In genomic region chr9:96883922-96884321, GRCh38 we compare ENCODE assay signal across 32 cellular contexts. TPM values are rescaled to one million over a fixed set of nuclear protein-coding genes. Genes with fewer than 3 reads are reported as not detected.
DNase-seq lines count a peak whose midpoint lies in the region; ATAC-seq and TF ChIP-seq lines count a peak whose summit lies in the region.
"Had no signal": no experiment of that assay in that cellular context is flagged by ENCODE, and none has a peak within 500 bp of the region (broad histone marks: within the 10 kb centered on the region; RNA-seq: fewer than 3 reads in every experiment).

No MANE protein-coding gene starts in this region.

- H3K36me3 Mint-ChIP-seq in activated CD4-positive, alpha-beta T cell treated with anti-CD3 and anti-CD28 coated beads, Interleukin-2, amount 10 ng/mL, durations not matched to agents 24 days and 14 days (ENCODE audit: low read depth): peaks cover 9% of the 10 kb centered on the region
- H3K36me3 Mint-ChIP-seq in natural killer cell: no peaks in the 10 kb centered on the region

- peaks cover 0 to 1% of the 10 kb centered on the region in 2 experiments for H3K27me3 ChIP-seq in mesenchymal stem cell (ENCODE audit: control insufficient read depth in 1 of 2, insufficient read depth in 1 of 2, low read length in 2 of 2)
- H3K27me3 ChIP-seq: ascending aorta, BE2C, transverse colon had no signal

- H3K36me3 ChIP-seq in mesenchymal stem cell (ENCODE audit: control insufficient read depth in 1 of 2, insufficient read depth in 2 of 2, low read depth in 1 of 2, low read length in 2 of 2): no peaks in the 10 kb centered on the region
- H3K36me3 ChIP-seq: ascending aorta, BE2C, heart right ventricle, transverse colon had no signal

- no peak overlapping the region for H2BK5ac ChIP-seq in mesenchymal stem cell (ENCODE audit: low read depth, low read length, poor library complexity, severe bottlenecking)

- H3K27ac ChIP-seq in epithelial cell of prostate (peak overlapping the region; percentile 44), mesenchymal stem cell (ENCODE audit: low read length, poor library complexity, severe bottlenecking) (peak overlapping the region; percentile 63)
- H3K27ac ChIP-seq: ascending aorta, heart right ventricle, parathyroid adenoma, transverse colon had no signal

- H3K4me1 ChIP-seq in mesenchymal stem cell (ENCODE audit: control insufficient read depth, insufficient read depth, low read depth, low read length): peaks cover 7% of the 10 kb centered on the region
- H3K4me1 ChIP-seq: ascending aorta, BE2C, parathyroid adenoma, transverse colon had no signal

- H3K4me3 ChIP-seq in mesenchymal stem cell (ENCODE audit: insufficient read depth in 1 of 2, low read depth in 1 of 2, low read length in 2 of 2): no peak overlapping the region
- H3K4me3 ChIP-seq: ascending aorta, GM12878, heart right ventricle, K562, transverse colon had no signal

- peaks cover 18% of the 10 kb centered on the region for H3K27me3 Mint-ChIP-seq in activated CD4-positive, alpha-beta T cell treated with anti-CD3 and anti-CD28 coated beads, Interleukin-2, amount 10 ng/mL, durations not matched to agents 24 days and 14 days
- peaks cover 0 to 24% of the 10 kb centered on the region in 2 donors for H3K27me3 Mint-ChIP-seq in natural killer cell (ENCODE audit: low read depth in 2 of 2)
- H3K27me3 Mint-ChIP-seq: central memory CD8-positive, alpha-beta T cell had no signal

- no peak overlapping the region for H2BK15ac ChIP-seq in mesenchymal stem cell (ENCODE audit: low read depth, poor library complexity, severe bottlenecking)

- no peaks in the 10 kb centered on the region for H3K9me3 ChIP-seq in mesenchymal stem cell (ENCODE audit: control insufficient read depth, low read length)
- H3K9me3 ChIP-seq: BE2C, transverse colon had no signal

- ATAC-seq in Right ventricle myocardium inferior: peak; percentile 54
- no peak for ATAC-seq in natural killer cell
- ATAC-seq: GM12878, sciatic nerve had no signal

- H3K18ac ChIP-seq in mesenchymal stem cell (ENCODE audit: low read depth in 1 of 2, low read length in 2 of 2): no peak overlapping the region

- no peak overlapping the region for H3K23ac ChIP-seq in mesenchymal stem cell (ENCODE audit: low read length in 2 of 2)

- intact Hi-C loops in Right ventricle myocardium inferior (cut with DNase I): no loop called here
- intact Hi-C loops in cardiac septum (cut with DNase I): no loop called here
- intact Hi-C loops in activated CD4-positive, alpha-beta T cell treated with anti-CD3 and anti-CD28 coated beads, Interleukin-2, amount 10 ng/mL, durations not matched to agents 24 days and 14 days (cut with micrococcal nuclease): no loop called here
- intact Hi-C loops in natural killer cell (cut with micrococcal nuclease): no loop called here

- H2BK120ac ChIP-seq in mesenchymal stem cell (ENCODE audit: low read depth, low read length): no peak overlapping the region

- no peak overlapping the region for H3K4me3 Mint-ChIP-seq in activated CD4-positive, alpha-beta T cell treated with anti-CD3 and anti-CD28 coated beads, Interleukin-2, amount 10 ng/mL, durations not matched to agents 24 days and 14 days
- no peak overlapping the region for H3K4me3 Mint-ChIP-seq in natural killer cell
- H3K4me3 Mint-ChIP-seq: activated CD4-positive, alpha-beta T cell treated with anti-CD3 and anti-CD28 coated beads for 36 hours; activated naive CD4-positive, alpha-beta T cell treated with anti-CD3 and anti-CD28 coated beads, Interleukin-2, amount 50 U/mL, for 24 hours; activated T-helper 1 cell treated with anti-CD3 and anti-CD28 coated beads, Interleukin-12 subunit alpha, Interleukin-12 subunit beta, Interleukin-2, Interleukin-4 antibody, amounts not matched to agents 30 ng/mL and 10 ng/mL and 1 ng/mL, durations not matched to agents 14 hours and 24 hours and 36 hours; central memory CD8-positive, alpha-beta T cell; mesothelial cell of epicardium; nephron had no signal

- WGBS in mesenchymal stem cell: 100% methylated on average over 1 of the region's 1 CpG

- no peak for DNase-seq in Right ventricle myocardium inferior (ENCODE audit: missing footprints)
- no peak for DNase-seq in cardiac septum (ENCODE audit: low spot score)
- no peak for DNase-seq in epithelial cell of prostate (ENCODE audit: low read depth, low spot score)
- DNase-seq in mesenchymal stem cell: no peak
- DNase-seq in activated CD4-positive, alpha-beta T cell treated with anti-CD3 and anti-CD28 coated beads, Interleukin-2, amount 10 ng/mL, durations not matched to agents 24 days and 14 days: no peak
- no peak for DNase-seq in natural killer cell
- no peak for DNase-seq in HCEC 1CT
- no peak for DNase-seq in stimulated activated CD4-positive, alpha-beta T cell treated with anti-CD3 and anti-CD28 coated beads, Interleukin-15, amount 100 ng/mL, for 24 hours
- DNase-seq: activated CD4-positive, alpha-beta T cell treated with anti-CD3 and anti-CD28 coated beads for 36 hours; BE2C; heart right ventricle; MM.1S; NCI-H1436 treated with DMSO at 0.1 percent for 48 hours; NCI-H2171; NCI-H526; stimulated activated CD8-positive, alpha-beta memory T cell treated with anti-CD3 and anti-CD28 coated beads, Interleukin-4, amount 100 ng/mL, for 48 hours had no signal

- no peaks in the 10 kb centered on the region for H3K4me1 Mint-ChIP-seq in activated CD4-positive, alpha-beta T cell treated with anti-CD3 and anti-CD28 coated beads, Interleukin-2, amount 10 ng/mL, durations not matched to agents 24 days and 14 days
- H3K4me1 Mint-ChIP-seq in natural killer cell: peaks cover 0 to 5% of the 10 kb centered on the region in 2 donors
- H3K4me1 Mint-ChIP-seq: activated CD4-positive, alpha-beta T cell treated with anti-CD3 and anti-CD28 coated beads for 36 hours; activated naive CD4-positive, alpha-beta T cell treated with anti-CD3 and anti-CD28 coated beads, Interleukin-2, amount 50 U/mL, for 24 hours; mesothelial cell of epicardium; nephron had no signal

- H3K4me2 ChIP-seq in mesenchymal stem cell (ENCODE audit: low read length, poor library complexity, severe bottlenecking): no peak overlapping the region

- no peak overlapping the region for H2AFZ ChIP-seq in mesenchymal stem cell (ENCODE audit: low read depth, low read length)
- H2AFZ ChIP-seq: parathyroid adenoma had no signal

- H4K91ac ChIP-seq in mesenchymal stem cell (ENCODE audit: low read length): no peak overlapping the region

- H3K14ac ChIP-seq in mesenchymal stem cell (ENCODE audit: low read length in 2 of 2): no peak overlapping the region

- H3K27ac Mint-ChIP-seq in activated CD4-positive, alpha-beta T cell treated with anti-CD3 and anti-CD28 coated beads, Interleukin-2, amount 10 ng/mL, durations not matched to agents 24 days and 14 days: no peak overlapping the region
- H3K27ac Mint-ChIP-seq in natural killer cell: no peak overlapping the region
- H3K27ac Mint-ChIP-seq: activated CD4-positive, alpha-beta T cell treated with anti-CD3 and anti-CD28 coated beads for 36 hours; activated naive CD4-positive, alpha-beta T cell treated with anti-CD3 and anti-CD28 coated beads, Interleukin-2, amount 50 U/mL, for 24 hours; activated T-helper 1 cell treated with anti-CD3 and anti-CD28 coated beads, Interleukin-12 subunit alpha, Interleukin-12 subunit beta, Interleukin-2, Interleukin-4 antibody, amounts not matched to agents 30 ng/mL and 10 ng/mL and 1 ng/mL, durations not matched to agents 14 hours and 24 hours and 36 hours; mesothelial cell of epicardium; nephron had no signal

- no peak overlapping the region for H4K8ac ChIP-seq in mesenchymal stem cell (ENCODE audit: low read length)

- H3K9ac ChIP-seq in mesenchymal stem cell (ENCODE audit: low read length): no peak overlapping the region
- H3K9ac ChIP-seq: parathyroid adenoma had no signal

- no peak overlapping the region for H3K4ac ChIP-seq in mesenchymal stem cell (ENCODE audit: low read depth in 1 of 2, low read length in 2 of 2)

- TF ChIP-seq CTCF in natural killer cell (IDR thresholded peaks at IDR 0.05): no peak

- peak overlapping the region; percentile 50 for H2AK5ac ChIP-seq in mesenchymal stem cell (ENCODE audit: low read length, severe bottlenecking)

- H3K79me1 ChIP-seq in mesenchymal stem cell (replicated peaks; ENCODE audit: low read length, poor library complexity, severe bottlenecking): no peaks in the 10 kb centered on the region

- peaks cover 4% of the 10 kb centered on the region for H3K9me3 Mint-ChIP-seq in activated CD4-positive, alpha-beta T cell treated with anti-CD3 and anti-CD28 coated beads, Interleukin-2, amount 10 ng/mL, durations not matched to agents 24 days and 14 days
- H3K9me3 Mint-ChIP-seq in natural killer cell: no peaks in the 10 kb centered on the region
- H3K9me3 Mint-ChIP-seq: nephron had no signal

- H2BK12ac ChIP-seq in mesenchymal stem cell (ENCODE audit: low read length in 2 of 2): no peak overlapping the region

RNA-seq across cellular contexts. Expression of gene ZNF782, which starts 29.6 kb away (rescaled TPM):
- 3.1 TPM for total RNA-seq in Right ventricle myocardium inferior
- 3.0 TPM for total RNA-seq in cardiac septum
- polyA plus RNA-seq in mesenchymal stem cell (2013, experiment 1 of 2): 0.80 TPM
- polyA plus RNA-seq in mesenchymal stem cell (2013, experiment 2 of 2): 0.89 TPM
- total RNA-seq in activated CD4-positive, alpha-beta T cell treated with anti-CD3 and anti-CD28 coated beads, Interleukin-2, amount 10 ng/mL, durations not matched to agents 24 days and 14 days: 4.3 and 5.1 TPM in 2 replicates
- 10 to 100 TPM in 1 of 3 donors, 1 to 10 TPM in 2; 7.3 to 10.1 (median 7.4) TPM for total RNA-seq in natural killer cell

RNA-seq across cellular contexts. Expression of gene NUTM2G, which starts 44.7 kb away (rescaled TPM):
- not detected for total RNA-seq in Right ventricle myocardium inferior
- total RNA-seq in cardiac septum: not detected
- 0.04 TPM for polyA plus RNA-seq in mesenchymal stem cell (2013, experiment 1 of 2)
- not detected for polyA plus RNA-seq in mesenchymal stem cell (2013, experiment 2 of 2)
- total RNA-seq in activated CD4-positive, alpha-beta T cell treated with anti-CD3 and anti-CD28 coated beads, Interleukin-2, amount 10 ng/mL, durations not matched to agents 24 days and 14 days: not detected in 2 replicates
- total RNA-seq in natural killer cell: not detected
- total RNA-seq: A172; activated CD4-positive, alpha-beta T cell treated with anti-CD3 and anti-CD28 coated beads for 36 hours; activated T-helper 1 cell treated with anti-CD3 and anti-CD28 coated beads, Interleukin-12 subunit alpha, Interleukin-12 subunit beta, Interleukin-2, Interleukin-4 antibody, amounts not matched to agents 30 ng/mL and 10 ng/mL and 1 ng/mL, durations not matched to agents 14 hours and 24 hours and 36 hours; ascending aorta; dermis blood vessel endothelial cell; GM12878; H4; heart right ventricle; HT-29; K562; sciatic nerve; T-helper 2 cell treated with Interferon-gamma antibody and Interleukin-4, amounts not matched to agents 100 ng/mL and 5 ng/mL, for 36 hours; transverse colon had no signal
- polyA plus RNA-seq: heart right ventricle had no signal
